29 cellular contexts compared by ENCODE assay signal in genomic region chr7:147653456-147653855, GRCh38.
"Had no signal": no experiment of that assay in that cellular context is flagged by ENCODE, and none has a peak within 500 bp of the region (broad histone marks: within the 10 kb centered on the region; RNA-seq: fewer than 3 reads in every experiment).

No MANE protein-coding gene starts in this region.

- FAIRE-seq: frontal cortex had no signal

- H3K27me3 Mint-ChIP-seq: activated CD4-positive, alpha-beta memory T cell treated with anti-CD3 and anti-CD28 coated beads, Interleukin-2, amount 10 ng/mL, durations not matched to agents 7 days and 5 days; activated CD4-positive, alpha-beta T cell treated with anti-CD3 and anti-CD28 coated beads, Interleukin-2, amount 10 ng/mL, durations not matched to agents 7 days and 5 days; activated naive CD4-positive, alpha-beta T cell treated with anti-CD3 and anti-CD28 coated beads, Interleukin-2, amount 10 ng/mL, durations not matched to agents 7 days and 5 days; activated naive CD8-positive, alpha-beta T cell treated with anti-CD3 and anti-CD28 coated beads, Interleukin-2, amount 10 ng/mL, durations not matched to agents 7 days and 5 days; activated T-cell treated with anti-CD3 and anti-CD28 coated beads, Interleukin-2, amount 50 U/mL, for 24 hours; T-helper 17 cell had no signal

- H3K4me3 Mint-ChIP-seq: activated CD4-positive, alpha-beta memory T cell treated with anti-CD3 and anti-CD28 coated beads, Interleukin-2, amount 10 ng/mL, durations not matched to agents 7 days and 5 days; activated CD4-positive, alpha-beta T cell treated with anti-CD3 and anti-CD28 coated beads, Interleukin-2, amount 10 ng/mL, durations not matched to agents 7 days and 5 days; activated naive CD4-positive, alpha-beta T cell treated with anti-CD3 and anti-CD28 coated beads, Interleukin-2, amount 10 ng/mL, durations not matched to agents 7 days and 5 days; activated naive CD8-positive, alpha-beta T cell treated with anti-CD3 and anti-CD28 coated beads, Interleukin-2, amount 10 ng/mL, durations not matched to agents 7 days and 5 days; activated T-cell treated with anti-CD3 and anti-CD28 coated beads, Interleukin-2, amount 50 U/mL, for 24 hours; activated T-cell treated with anti-CD3 and anti-CD28 coated beads, Interleukin-2, amount 50 U/mL, for 72 hours; brain; T-helper 17 cell; T-helper 2 cell treated with Interferon-gamma antibody and Interleukin-4, amounts not matched to agents 5 μg/mL and 100 μg/mL, for 36 hours had no signal

- H3K4me1 ChIP-seq: ascending aorta, breast epithelium, colonic mucosa had no signal

- H3K4me3 ChIP-seq: ascending aorta, breast epithelium, cardiac muscle cell, colonic mucosa had no signal

- H3K36me3 Mint-ChIP-seq: activated naive CD4-positive, alpha-beta T cell treated with anti-CD3 and anti-CD28 coated beads, Interleukin-2, amount 10 ng/mL, durations not matched to agents 7 days and 5 days; activated naive CD4-positive, alpha-beta T cell treated with anti-CD3 and anti-CD28 coated beads, Interleukin-2, amount 50 U/mL, for 72 hours; activated naive CD8-positive, alpha-beta T cell treated with anti-CD3 and anti-CD28 coated beads, Interleukin-2, amount 10 ng/mL, durations not matched to agents 7 days and 5 days; brain had no signal

- H3K9me3 ChIP-seq: ascending aorta, breast epithelium, colonic mucosa had no signal

- H3K27ac Mint-ChIP-seq: activated CD4-positive, alpha-beta memory T cell treated with anti-CD3 and anti-CD28 coated beads, Interleukin-2, amount 10 ng/mL, durations not matched to agents 7 days and 5 days; activated naive CD4-positive, alpha-beta T cell treated with anti-CD3 and anti-CD28 coated beads, Interleukin-2, amount 10 ng/mL, durations not matched to agents 7 days and 5 days; activated naive CD8-positive, alpha-beta T cell treated with anti-CD3 and anti-CD28 coated beads, Interleukin-2, amount 10 ng/mL, durations not matched to agents 7 days and 5 days; activated T-cell treated with anti-CD3 and anti-CD28 coated beads, Interleukin-2, amount 50 U/mL, for 24 hours; activated T-cell treated with anti-CD3 and anti-CD28 coated beads, Interleukin-2, amount 50 U/mL, for 72 hours; brain; T-helper 17 cell; T-helper 2 cell treated with Interferon-gamma antibody and Interleukin-4, amounts not matched to agents 5 μg/mL and 100 μg/mL, for 36 hours had no signal

- H3K4me1 Mint-ChIP-seq: activated CD4-positive, alpha-beta memory T cell treated with anti-CD3 and anti-CD28 coated beads, Interleukin-2, amount 10 ng/mL, durations not matched to agents 7 days and 5 days; activated CD4-positive, alpha-beta T cell treated with anti-CD3 and anti-CD28 coated beads, Interleukin-2, amount 10 ng/mL, durations not matched to agents 7 days and 5 days; activated naive CD4-positive, alpha-beta T cell treated with anti-CD3 and anti-CD28 coated beads, Interleukin-2, amount 10 ng/mL, durations not matched to agents 7 days and 5 days; activated naive CD8-positive, alpha-beta T cell treated with anti-CD3 and anti-CD28 coated beads, Interleukin-2, amount 10 ng/mL, durations not matched to agents 7 days and 5 days; T-helper 17 cell had no signal

- H3K36me3 ChIP-seq: ascending aorta, cardiac muscle cell, colonic mucosa had no signal

- H3K27ac ChIP-seq: ascending aorta, breast epithelium, cardiac muscle cell, colonic mucosa had no signal

- H3K9me3 Mint-ChIP-seq: brain had no signal

- H3K27me3 ChIP-seq: ascending aorta, breast epithelium, cardiac muscle cell, colonic mucosa had no signal

- ATAC-seq: activated naive CD4-positive, alpha-beta T cell treated with anti-CD3 and anti-CD28 coated beads, Interleukin-2, amount 50 U/mL, for 72 hours; activated T-cell treated with anti-CD3 and anti-CD28 coated beads, Interleukin-2, amount 50 U/mL, for 72 hours; esophagus mucosa; T-helper 17 cell had no signal

- DNase-seq: activated CD4-positive, alpha-beta memory T cell treated with anti-CD3 and anti-CD28 coated beads, Interleukin-2, amount 10 ng/mL, durations not matched to agents 7 days and 5 days; activated CD4-positive, alpha-beta T cell treated with anti-CD3 and anti-CD28 coated beads for 1 hour; activated CD4-positive, alpha-beta T cell treated with anti-CD3 and anti-CD28 coated beads for 4 hours; activated CD4-positive, alpha-beta T cell treated with anti-CD3 and anti-CD28 coated beads, Interleukin-2, amount 10 ng/mL, durations not matched to agents 7 days and 5 days; activated CD4-positive, alpha-beta T cell treated with anti-CD3 and anti-CD28 coated beads, Interleukin-2, amount 50 U/mL, for 4 hours; activated CD8-positive, alpha-beta memory T cell treated with anti-CD3 and anti-CD28 coated beads, Interleukin-2, amount 50 U/mL, for 48 hours; activated gamma-delta T cell; activated naive CD4-positive, alpha-beta T cell; activated naive CD4-positive, alpha-beta T cell treated with anti-CD3 and anti-CD28 coated beads, Interleukin-2, amount 10 ng/mL, durations not matched to agents 7 days and 5 days; activated naive CD8-positive, alpha-beta T cell treated with anti-CD3 and anti-CD28 coated beads, Interleukin-2, amount 10 ng/mL, durations not matched to agents 7 days and 5 days; activated T-cell treated with anti-CD3 and anti-CD28 coated beads for 4 hours; activated T-cell treated with anti-CD3 and anti-CD28 coated beads, Interleukin-2, amount 50 U/mL, for 24 hours; activated T-cell treated with anti-CD3 and anti-CD28 coated beads, Interleukin-2, amount 50 U/mL, for 72 hours; central memory CD4-positive, alpha-beta T cell; cerebellar nuclear complex; colonic mucosa; effector CD8-positive, alpha-beta T cell; foreskin fibroblast; head of caudate nucleus; T-helper 1 cell; T-helper 17 cell had no signal
